Comparison of ENCODE assay signal across 2 cellular contexts in the genomic region with DNA sequence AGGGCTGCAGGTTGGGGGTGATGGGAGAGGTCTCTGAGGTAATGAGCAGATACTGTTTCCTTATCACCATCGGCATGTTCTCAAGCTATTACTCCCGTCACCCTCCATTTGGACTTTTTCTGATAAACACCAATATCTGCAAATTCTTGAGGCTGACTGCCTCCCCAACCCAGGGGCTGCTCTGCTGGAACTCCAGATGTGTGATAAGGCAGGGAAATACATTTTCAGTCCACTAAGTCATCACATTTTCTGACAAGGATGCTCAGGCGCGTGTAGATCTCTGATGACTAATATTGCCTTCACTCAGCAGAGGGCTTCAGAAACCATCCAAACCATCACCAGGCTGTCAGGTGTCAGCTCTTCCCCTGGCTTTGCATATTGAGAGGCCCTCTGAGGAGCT.
TF ChIP-seq lines count a peak whose summit lies in the region.

No MANE protein-coding gene starts in this region.

TF ChIP-seq in GM12891, 5 proteins besides CTCF, POLR2A, EP300 and RAD21:
- TF ChIP-seq SPI1 (IDR thresholded peaks at IDR 0.05; ENCODE audit: low read depth, low read length): no peak
- TF ChIP-seq PAX5 (IDR thresholded peaks at IDR 0.05; ENCODE audit: insufficient read depth, low read length, severe bottlenecking): no peak
- TF ChIP-seq TAF1 (IDR thresholded peaks at IDR 0.05; ENCODE audit: low read depth, low read length): no peak
- TF ChIP-seq POU2F2 (IDR thresholded peaks at IDR 0.05; ENCODE audit: low read depth, low read length): peak; percentile 32; the same call in 1 of the 2 replicates

TF ChIP-seq in H1, 55 proteins besides CTCF, POLR2A, EP300 and RAD21:
- TF ChIP-seq NRF1 (IDR thresholded peaks at IDR 0.05; ENCODE audit: low read depth, low read length) (no peak), CEBPB (IDR thresholded peaks at IDR 0.05; ENCODE audit: low read depth, low read length) (no peak), SIN3A (conservative IDR thresholded peaks at IDR 0.05 in 1 of 2, IDR thresholded peaks at IDR 0.05 in 1 of 2; ENCODE audit: low read depth in 1 of 2, low read length in 2 of 2) (no peak), SP4 (IDR thresholded peaks at IDR 0.05; ENCODE audit: low read length) (no peak)
TF ChIP-seq in H1: peak in this region for 0.
